27 cellular contexts compared by ENCODE assay signal in the genomic region with DNA sequence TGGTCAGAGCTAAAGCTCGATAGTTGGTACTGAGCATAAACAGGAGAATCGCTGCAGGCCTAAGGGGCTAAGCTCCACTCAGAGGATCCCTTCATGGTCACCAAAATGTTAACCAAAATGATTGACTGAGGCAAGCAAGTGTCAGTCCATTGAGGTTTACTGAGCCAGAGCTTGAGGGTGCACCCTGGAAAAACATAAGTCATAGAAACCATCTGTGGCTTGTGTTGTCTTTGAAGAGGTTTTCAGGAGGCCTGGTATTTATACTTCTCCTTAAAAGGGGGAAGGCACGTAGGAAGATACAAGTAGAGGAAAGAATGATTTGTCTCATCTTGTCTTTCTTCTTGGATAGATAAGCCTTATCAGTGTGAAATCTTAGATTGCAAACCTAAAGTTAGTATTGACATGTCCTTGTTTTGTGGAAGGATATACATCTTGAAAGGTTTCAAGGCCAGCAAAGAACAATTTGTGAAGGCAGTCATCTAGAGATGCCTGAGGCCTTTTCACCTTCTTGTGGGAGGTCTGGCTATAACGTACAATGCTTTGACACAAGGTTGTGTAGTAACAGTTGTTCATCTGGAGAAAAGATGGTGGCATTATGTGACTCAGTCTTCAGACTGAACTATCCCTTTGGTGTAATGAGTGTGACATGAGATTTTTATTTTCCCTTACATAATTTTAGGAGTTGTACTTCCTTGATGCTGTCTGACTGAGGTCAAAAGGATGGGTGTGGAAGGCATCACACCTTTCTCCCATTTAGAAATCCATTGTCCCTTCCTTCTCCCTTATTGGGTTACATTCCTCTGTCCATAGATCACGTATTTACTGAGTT. TPM values are rescaled to one million over a fixed set of nuclear protein-coding genes. Genes with fewer than 3 reads are reported as not detected.
A peak's percentile ranks its signal among the peaks of the same experiment; 100 is the strongest.
DNase-seq lines count a peak whose midpoint lies in the region; ATAC-seq, FAIRE-seq and TF ChIP-seq lines count a peak whose summit lies in the region.
"Had no signal": no experiment of that assay in that cellular context is flagged by ENCODE, and none has a peak within 500 bp of the region (broad histone marks: within the 10 kb centered on the region; RNA-seq: fewer than 3 reads in every experiment).

No MANE protein-coding gene starts in this region.

- TF ChIP-seq POLR2A in GM12891 (IDR thresholded peaks at IDR 0.05; ENCODE audit: low read depth, low read length): no peak

- peaks cover 24% of the 10 kb centered on the region for H3K4me1 Mint-ChIP-seq in activated CD8-positive, alpha-beta T cell treated with anti-CD3 and anti-CD28 coated beads for 36 hours (ENCODE audit: low read depth)
- H3K4me1 Mint-ChIP-seq in stimulated activated naive CD8-positive, alpha-beta T cell treated with anti-CD3 and anti-CD28 coated beads, Interleukin-15, Interleukin-2, amounts not matched to agents 100 ng/mL and 50 ng/mL, for 24 hours (ENCODE audit: low read depth): peaks cover 36% of the 10 kb centered on the region
- H3K4me1 Mint-ChIP-seq: brain had no signal

- CTCF ChIA-PET in activated CD8-positive, alpha-beta T cell treated with anti-CD3 and anti-CD28 coated beads for 36 hours (lab: Charles Lee): interaction anchor here (0.6 to 5.0 kb wide), 11 partner anchors 12 to 143 kb away, joined by 3 to 46 read pairs (median 5); no protein-coding TSS in a partner anchor

- H3K9me3 Mint-ChIP-seq in activated CD8-positive, alpha-beta T cell treated with anti-CD3 and anti-CD28 coated beads for 36 hours: no peaks in the 10 kb centered on the region
- no peaks in the 10 kb centered on the region for H3K9me3 Mint-ChIP-seq in stimulated activated naive CD8-positive, alpha-beta T cell treated with anti-CD3 and anti-CD28 coated beads, Interleukin-15, Interleukin-2, amounts not matched to agents 100 ng/mL and 50 ng/mL, for 24 hours
- H3K9me3 Mint-ChIP-seq: activated naive CD4-positive, alpha-beta T cell treated with anti-CD3 and anti-CD28 coated beads for 36 hours; brain; CD4-positive, alpha-beta T cell; naive thymus-derived CD4-positive, alpha-beta T cell; T-cell had no signal

- DNase-seq in activated T-cell treated with anti-CD3 and anti-CD28 coated beads for 24 hours (ENCODE audit: low read depth): peak; percentile 12
- no peak for DNase-seq in activated T-cell treated with anti-CD3 and anti-CD28 coated beads for 4 hours
- peak; percentile 50 for DNase-seq in activated CD8-positive, alpha-beta T cell treated with anti-CD3 and anti-CD28 coated beads for 36 hours
- no peak for DNase-seq in epithelial cell of prostate (ENCODE audit: low read depth, low spot score)
- DNase-seq in NCI-H1694 (lab: John Stamatoyannopoulos, UW): no peak
- no peak for DNase-seq in GM12891 (ENCODE audit: insufficient read length, low spot score)
- DNase-seq: activated naive CD4-positive, alpha-beta T cell treated with anti-CD3 and anti-CD28 coated beads for 36 hours; CD4-positive, alpha-beta T cell; cortex of kidney; DMS79; foreskin fibroblast; hippocampal formation; IMR-90; islet precursor cell; MG63; naive thymus-derived CD4-positive, alpha-beta T cell; NCI-H1436 treated with DMSO at 0.1 percent for 48 hours; NCI-H82; right lobe of liver; SIG-M5; T-cell had no signal

- no peak for TF ChIP-seq CTCF in activated CD8-positive, alpha-beta T cell treated with anti-CD3 and anti-CD28 coated beads for 36 hours (IDR thresholded peaks at IDR 0.05)

- peak overlapping the region; percentile 65 for H3K27ac Mint-ChIP-seq in activated CD8-positive, alpha-beta T cell treated with anti-CD3 and anti-CD28 coated beads for 36 hours
- peak overlapping the region; percentile 57 for H3K27ac Mint-ChIP-seq in stimulated activated naive CD8-positive, alpha-beta T cell treated with anti-CD3 and anti-CD28 coated beads, Interleukin-15, Interleukin-2, amounts not matched to agents 100 ng/mL and 50 ng/mL, for 24 hours
- H3K27ac Mint-ChIP-seq: activated naive CD4-positive, alpha-beta T cell treated with anti-CD3 and anti-CD28 coated beads for 36 hours; brain; CD4-positive, alpha-beta T cell; naive thymus-derived CD4-positive, alpha-beta T cell; T-cell had no signal

- no peaks in the 10 kb centered on the region for H3K36me3 Mint-ChIP-seq in activated CD8-positive, alpha-beta T cell treated with anti-CD3 and anti-CD28 coated beads for 36 hours (ENCODE audit: low read depth)
- no peaks in the 10 kb centered on the region for H3K36me3 Mint-ChIP-seq in stimulated activated naive CD8-positive, alpha-beta T cell treated with anti-CD3 and anti-CD28 coated beads, Interleukin-15, Interleukin-2, amounts not matched to agents 100 ng/mL and 50 ng/mL, for 24 hours (ENCODE audit: low read depth)
- H3K36me3 Mint-ChIP-seq: brain; naive thymus-derived CD4-positive, alpha-beta T cell; T-cell had no signal

- ATAC-seq in activated CD8-positive, alpha-beta T cell treated with anti-CD3 and anti-CD28 coated beads for 36 hours: peak; percentile 83
- ATAC-seq in GM21390 (IDR thresholded peaks at IDR 0.05; ENCODE audit: unreplicated experiment): no peak
- ATAC-seq: naive thymus-derived CD4-positive, alpha-beta T cell; right lobe of liver; T-cell had no signal

- POLR2A ChIA-PET in activated CD8-positive, alpha-beta T cell treated with anti-CD3 and anti-CD28 coated beads for 36 hours (lab: Charles Lee): interaction anchor here (0.6 kb wide), 1 partner anchor 61 kb away, joined by 3 read pairs; no protein-coding TSS in a partner anchor

- FAIRE-seq in GM12891 (lab: Jason Lieb, UNC): no peak

- H3K4me3 Mint-ChIP-seq in activated CD8-positive, alpha-beta T cell treated with anti-CD3 and anti-CD28 coated beads for 36 hours: no peak overlapping the region
- peak overlapping the region; percentile 22 for H3K4me3 Mint-ChIP-seq in stimulated activated naive CD8-positive, alpha-beta T cell treated with anti-CD3 and anti-CD28 coated beads, Interleukin-15, Interleukin-2, amounts not matched to agents 100 ng/mL and 50 ng/mL, for 24 hours
- H3K4me3 Mint-ChIP-seq: activated naive CD4-positive, alpha-beta T cell treated with anti-CD3 and anti-CD28 coated beads for 36 hours; brain; CD4-positive, alpha-beta T cell; T-cell had no signal

- intact Hi-C loops in activated CD8-positive, alpha-beta T cell treated with anti-CD3 and anti-CD28 coated beads for 36 hours (cut with micrococcal nuclease): loop anchor here (10.0 kb wide), 1 partner anchor 96 kb away; no protein-coding TSS in a partner anchor

- H3K27me3 Mint-ChIP-seq in activated CD8-positive, alpha-beta T cell treated with anti-CD3 and anti-CD28 coated beads for 36 hours: peaks cover 38% of the 10 kb centered on the region
- H3K27me3 Mint-ChIP-seq in stimulated activated naive CD8-positive, alpha-beta T cell treated with anti-CD3 and anti-CD28 coated beads, Interleukin-15, Interleukin-2, amounts not matched to agents 100 ng/mL and 50 ng/mL, for 24 hours: peaks cover 55% of the 10 kb centered on the region

- peak overlapping the region; percentile 53 for H3K27ac ChIP-seq in epithelial cell of prostate
- H3K27ac ChIP-seq: parathyroid adenoma, right lobe of liver, vagina had no signal

TF ChIP-seq in GM12891, 5 proteins besides CTCF, POLR2A, EP300 and RAD21:
- TF ChIP-seq TAF1 (IDR thresholded peaks at IDR 0.05; ENCODE audit: low read depth, low read length): no peak
- no peak for TF ChIP-seq POLR2AphosphoS5 (IDR thresholded peaks at IDR 0.05; ENCODE audit: low read depth, low read length)
- TF ChIP-seq POU2F2 (IDR thresholded peaks at IDR 0.05; ENCODE audit: low read depth, low read length): no peak
- no peak for TF ChIP-seq PAX5 (IDR thresholded peaks at IDR 0.05; ENCODE audit: insufficient read depth, low read length, severe bottlenecking)
- no peak for TF ChIP-seq SPI1 (IDR thresholded peaks at IDR 0.05; ENCODE audit: low read depth, low read length)

RNA-seq across cellular contexts. Expression of a gene that starts 14.7 kb away (rescaled TPM):
- total RNA-seq in activated CD8-positive, alpha-beta T cell treated with anti-CD3 and anti-CD28 coated beads for 36 hours: not detected
- not detected for polyA plus RNA-seq in GM12891 (2012; ENCODE audit: low read depth, missing spikeins)
- total RNA-seq: activated naive CD4-positive, alpha-beta T cell treated with anti-CD3 and anti-CD28 coated beads for 36 hours; CD4-positive, alpha-beta T cell; IMR-90; subcutaneous adipose tissue had no signal
- polyA plus RNA-seq: IMR-90; naive thymus-derived CD4-positive, alpha-beta T cell had no signal

RNA-seq across cellular contexts. Expression of a gene that starts 32.2 kb away (rescaled TPM):
- total RNA-seq in activated CD8-positive, alpha-beta T cell treated with anti-CD3 and anti-CD28 coated beads for 36 hours: not detected
- not detected for polyA plus RNA-seq in GM12891 (2012; ENCODE audit: low read depth, missing spikeins)
- total RNA-seq: activated naive CD4-positive, alpha-beta T cell treated with anti-CD3 and anti-CD28 coated beads for 36 hours; CD4-positive, alpha-beta T cell; IMR-90; naive thymus-derived CD4-positive, alpha-beta T cell; right lobe of liver had no signal
- polyA plus RNA-seq: IMR-90; naive thymus-derived CD4-positive, alpha-beta T cell had no signal

RNA-seq across cellular contexts. Expression of a gene that starts 52.6 kb away (rescaled TPM):
- total RNA-seq in activated CD8-positive, alpha-beta T cell treated with anti-CD3 and anti-CD28 coated beads for 36 hours: not detected
- not detected for polyA plus RNA-seq in GM12891 (2012; ENCODE audit: low read depth, missing spikeins)
- total RNA-seq: activated naive CD4-positive, alpha-beta T cell treated with anti-CD3 and anti-CD28 coated beads for 36 hours; CD4-positive, alpha-beta T cell; IMR-90; naive thymus-derived CD4-positive, alpha-beta T cell; right lobe of liver; T-cell had no signal
- polyA plus RNA-seq: IMR-90; naive thymus-derived CD4-positive, alpha-beta T cell had no signal

RNA-seq across cellular contexts. Expression of a gene that starts 55.8 kb away (rescaled TPM):
- total RNA-seq in activated CD8-positive, alpha-beta T cell treated with anti-CD3 and anti-CD28 coated beads for 36 hours: not detected
- 0.18 TPM for polyA plus RNA-seq in GM12891 (2012; ENCODE audit: low read depth, missing spikeins)
- total RNA-seq: activated naive CD4-positive, alpha-beta T cell treated with anti-CD3 and anti-CD28 coated beads for 36 hours; CD4-positive, alpha-beta T cell; IMR-90; T-cell; vagina had no signal
- polyA plus RNA-seq: IMR-90; naive thymus-derived CD4-positive, alpha-beta T cell had no signal

Comparison
In these comparisons a context has a peak if more than half of its experiments do, and no peak if none do; other contexts are left out.
1. DNase-seq: peak in activated T-cell treated with anti-CD3 and anti-CD28 coated beads for 24 hours (single experiment) and activated CD8-positive, alpha-beta T cell treated with anti-CD3 and anti-CD28 coated beads for 36 hours (single experiment); none in activated T-cell treated with anti-CD3 and anti-CD28 coated beads for 4 hours (single experiment), epithelial cell of prostate (single experiment), NCI-H1694 (single experiment) and GM12891 (single experiment).